8 cellular contexts compared by ENCODE assay signal in the genomic region with DNA sequence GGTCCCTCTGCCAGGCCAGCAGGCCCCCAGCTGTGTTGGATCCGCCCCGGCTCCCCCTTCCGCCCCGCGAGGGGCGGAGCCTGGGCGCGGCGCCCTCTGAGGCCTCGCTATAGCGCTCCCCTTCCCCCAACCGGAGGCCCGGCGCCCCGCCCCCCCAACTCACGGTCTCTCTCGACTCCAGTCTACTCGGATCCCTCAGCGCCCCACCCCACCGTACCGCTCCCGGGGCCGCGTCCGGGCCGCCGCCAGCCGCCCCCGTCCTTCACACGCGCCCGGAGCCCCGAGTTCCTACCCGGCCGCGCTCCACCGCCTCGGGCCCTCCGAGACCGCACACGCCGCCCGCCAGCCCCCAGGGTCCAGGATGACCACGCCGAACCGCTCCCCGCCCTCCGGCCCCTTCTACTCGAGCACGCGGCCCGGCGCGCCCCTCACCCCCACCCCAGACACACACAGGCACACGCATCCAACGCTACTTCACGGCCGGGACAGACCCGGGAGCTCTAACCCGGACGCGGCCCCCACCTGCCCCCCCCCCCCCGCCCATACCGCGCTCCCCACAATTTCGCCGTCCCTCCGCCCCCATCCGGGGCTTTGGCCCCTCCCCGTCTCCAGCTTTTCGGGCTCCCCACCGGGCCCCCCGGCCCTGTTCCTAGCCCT. TPM values are rescaled to one million over a fixed set of nuclear protein-coding genes. Genes with fewer than 3 reads are reported as not detected.
DNase-seq lines count a peak whose midpoint lies in the region; ATAC-seq and TF ChIP-seq lines count a peak whose summit lies in the region.

No MANE protein-coding gene starts in this region.

- no peaks in the 10 kb centered on the region for H3K9me3 ChIP-seq in mucosa of descending colon

- peak overlapping the region; percentile 91 for H3K4me3 ChIP-seq in mucosa of descending colon

- ATAC-seq in mucosa of descending colon (peak; percentile 31), GM18909 (IDR thresholded peaks at IDR 0.05; ENCODE audit: poor library complexity, unreplicated experiment) (no peak)

- TF ChIP-seq CTCF in mucosa of descending colon (IDR thresholded peaks at IDR 0.05) = no peak

- H3K4me1 ChIP-seq in mucosa of descending colon (ENCODE audit: low read depth) = peaks cover 39% of the 10 kb centered on the region

- peaks cover 3% of the 10 kb centered on the region for H3K36me3 ChIP-seq in mucosa of descending colon (ENCODE audit: low read depth)

- intact Hi-C loops in mucosa of descending colon (cut with DNase I, micrococcal nuclease) = no loop called here

- peak; percentile 28 to 47 for DNase-seq in NCI-H524 (lab: John Stamatoyannopoulos, UW)
- no peak for DNase-seq in NCI-H524 treated with DMSO at 0.1 percent for 48 hours (lab: John Stamatoyannopoulos, UW)
- peak; percentile 76 for DNase-seq in NCI-H69 (lab: John Stamatoyannopoulos, UW)
- DNase-seq in activated CD8-positive, alpha-beta memory T cell treated with anti-CD3 and anti-CD28 coated beads, Interleukin-2, amount 50 U/mL, for 4 hours = peak; percentile 87
- peak; percentile 83 for DNase-seq in epidermal melanocyte (ENCODE audit: insufficient read length, low spot score)
- DNase-seq in mucosa of descending colon = peak; percentile 92 to 95 (median 92)
- DNase-seq in stimulated activated CD8-positive, alpha-beta memory T cell treated with anti-CD3 and anti-CD28 coated beads, Interleukin-4, amount 100 ng/mL, for 24 hours (ENCODE audit: low read depth) = peak; percentile 81

RNA-seq across cellular contexts. Expression of a gene that starts 1.4 kb away (rescaled TPM):
- 10 to 100 TPM; 36.0 to 49.8 (median 36.8) TPM for total RNA-seq in mucosa of descending colon

RNA-seq across cellular contexts. Expression of a gene that starts 3.6 kb away (rescaled TPM):
- total RNA-seq in mucosa of descending colon = 10 to 100 TPM; 33.4 to 52.0 (median 36.0) TPM

RNA-seq across cellular contexts. Expression of a gene that starts 4.4 kb away (rescaled TPM):
- total RNA-seq in mucosa of descending colon = 100 to 1,000 TPM; 424 to 499 (median 484) TPM

RNA-seq across cellular contexts. Expression of a gene that starts 13.6 kb away (rescaled TPM):
- 100 to 1,000 TPM; 117 to 123 (median 117) TPM for total RNA-seq in mucosa of descending colon

RNA-seq across cellular contexts. Expression of a gene that starts 14.1 kb away (rescaled TPM):
- 10 to 100 TPM; 34.9 to 45.6 (median 42.2) TPM for total RNA-seq in mucosa of descending colon
